Comparison of ENCODE assay signal across 1 cellular context in genomic region chr2:102240640-102241370, GRCh38.
TF ChIP-seq lines count a peak whose summit lies in the region.

No MANE protein-coding gene starts in this region.

TF ChIP-seq in A549, 52 proteins besides CTCF, POLR2A, EP300 and RAD21 (continued from another document):
- TF ChIP-seq ZNF302 (CRISPR knock-in tag; IDR thresholded peaks at IDR 0.05), result no peak
- TF ChIP-seq RFX5 (IDR thresholded peaks at IDR 0.05), result no peak
- TF ChIP-seq ZC3H11A (IDR thresholded peaks at IDR 0.05), result no peak
- TF ChIP-seq HDAC2 (IDR thresholded peaks at IDR 0.05), result no peak
- no peak for TF ChIP-seq E2F6 (IDR thresholded peaks at IDR 0.05; ENCODE audit: borderline replicate concordance, low read depth)
- TF ChIP-seq HMGXB4 (CRISPR knock-in tag; IDR thresholded peaks at IDR 0.05; ENCODE audit: borderline replicate concordance), result no peak
- TF ChIP-seq ELK1 (IDR thresholded peaks at IDR 0.05; ENCODE audit: low read depth, low read length), result no peak
- no peak for TF ChIP-seq KDM5A (IDR thresholded peaks at IDR 0.05)
- TF ChIP-seq FOXS1 (CRISPR knock-in tag; IDR thresholded peaks at IDR 0.05), result no peak
- TF ChIP-seq KDM1A (IDR thresholded peaks at IDR 0.05; ENCODE audit: low read depth), result no peak
- no peak for TF ChIP-seq EHMT2 (IDR thresholded peaks at IDR 0.05; ENCODE audit: low read depth)
- no peak for TF ChIP-seq HOXB5 (CRISPR knock-in tag; IDR thresholded peaks at IDR 0.05)
